17 cellular contexts compared by ENCODE assay signal in genomic region chr10:131683941-131684340, GRCh38.
DNase-seq lines count a peak whose midpoint lies in the region; ATAC-seq, FAIRE-seq and TF ChIP-seq lines count a peak whose summit lies in the region.
"Had no signal": no experiment of that assay in that cellular context is flagged by ENCODE, and none has a peak within 500 bp of the region (broad histone marks: within the 10 kb centered on the region; RNA-seq: fewer than 3 reads in every experiment).

No MANE protein-coding gene starts in this region.

- TF ChIP-seq CTCF in kidney (IDR thresholded peaks at IDR 0.05; ENCODE audit: borderline replicate concordance, extremely low read depth, insufficient read depth) (no peak), sigmoid colon (IDR thresholded peaks at IDR 0.05) (no peak), SK-N-SH (IDR thresholded peaks at IDR 0.05) (no peak)

- H3K9me3 ChIP-seq in kidney (ENCODE audit: control insufficient read depth in 1 of 2, low read length in 2 of 2) (no peaks in the 10 kb centered on the region), neuronal stem cell (replicated peaks in 1 of 2; ENCODE audit: control insufficient read depth in 2 of 2, insufficient read depth in 1 of 2, low read depth in 1 of 2, low read length in 2 of 2) (no peaks in the 10 kb centered on the region), sigmoid colon (no peaks in the 10 kb centered on the region), SK-N-SH (no peaks in the 10 kb centered on the region)
- H3K9me3 ChIP-seq: Caco-2, HAP-1 had no signal

- H4K91ac ChIP-seq in neuronal stem cell (ENCODE audit: low read depth, low read length, poor library complexity), result no peak overlapping the region

- H3K36me3 ChIP-seq in kidney (ENCODE audit: control insufficient read depth in 1 of 2, insufficient read depth in 2 of 2, low read length in 2 of 2), result no peaks in the 10 kb centered on the region
- H3K36me3 ChIP-seq in neuronal stem cell (replicated peaks in 1 of 2; ENCODE audit: control insufficient read depth in 2 of 2, insufficient read depth in 2 of 2, low read length in 2 of 2), result no peaks in the 10 kb centered on the region
- no peaks in the 10 kb centered on the region for H3K36me3 ChIP-seq in sigmoid colon
- no peaks in the 10 kb centered on the region for H3K36me3 ChIP-seq in SK-N-SH (replicated peaks in 1 of 2; ENCODE audit: control insufficient read depth in 1 of 2, insufficient read depth in 2 of 2, low read length in 1 of 2)
- H3K36me3 ChIP-seq: HAP-1 had no signal

- H3K18ac ChIP-seq in neuronal stem cell (ENCODE audit: low read length), result peak overlapping the region; percentile 4

- H3K9me3 Mint-ChIP-seq in natural killer cell treated with Interleukin-12 subunit alpha and Interleukin-12 subunit beta and Interleukin-15 and Interleukin-18, amount 100 ng/mL, for 72 hours, result no peaks in the 10 kb centered on the region
- H3K9me3 Mint-ChIP-seq: GM23338 had no signal

- H3K4me1 ChIP-seq in kidney (ENCODE audit: control insufficient read depth in 1 of 2, insufficient read depth in 1 of 2, low read depth in 1 of 2, low read length in 2 of 2), result no peaks in the 10 kb centered on the region
- H3K4me1 ChIP-seq in neuronal stem cell (ENCODE audit: control insufficient read depth in 2 of 2, insufficient read depth in 1 of 2, low read depth in 1 of 2, low read length in 2 of 2), result peaks cover 0 to 28% of the 10 kb centered on the region in 2 donors
- no peaks in the 10 kb centered on the region for H3K4me1 ChIP-seq in sigmoid colon
- no peaks in the 10 kb centered on the region for H3K4me1 ChIP-seq in SK-N-SH (ENCODE audit: control insufficient read depth in 1 of 2, insufficient read depth in 2 of 2, low read depth in 1 of 2, low read length in 1 of 2)
- H3K4me1 ChIP-seq: Caco-2, HAP-1 had no signal

- no peak overlapping the region for H2BK5ac ChIP-seq in neuronal stem cell (ENCODE audit: low read length)

- H3K27me3 ChIP-seq in neuronal stem cell (ENCODE audit: control insufficient read depth in 3 of 3, insufficient read depth in 3 of 3, low read depth in 1 of 3, low read length in 3 of 3) (peaks cover 0 to 12% (median 0%) of the 10 kb centered on the region in 3 experiments), sigmoid colon (no peaks in the 10 kb centered on the region), SK-N-SH (ENCODE audit: insufficient read depth) (no peaks in the 10 kb centered on the region)

- ATAC-seq in natural killer cell treated with Interleukin-12 subunit alpha and Interleukin-12 subunit beta and Interleukin-15 and Interleukin-18, amount 100 ng/mL, for 72 hours, result no peak
- ATAC-seq: GM23338 had no signal

- no peak overlapping the region for H3K4me3 Mint-ChIP-seq in natural killer cell treated with Interleukin-12 subunit alpha and Interleukin-12 subunit beta and Interleukin-15 and Interleukin-18, amount 100 ng/mL, for 72 hours
- H3K4me3 Mint-ChIP-seq: CD4-positive, alpha-beta memory T cell; GM23338; HFFc6 had no signal

- H2AFZ ChIP-seq in neuronal stem cell (ENCODE audit: low read length) (no peak overlapping the region), SK-N-SH (ENCODE audit: low read depth) (no peak overlapping the region)
- H2AFZ ChIP-seq: GM23338 had no signal

- no peaks in the 10 kb centered on the region for H4K20me1 ChIP-seq in SK-N-SH (ENCODE audit: insufficient read depth)

- H3F3A ChIP-seq in SK-N-SH (replicated peaks; ENCODE audit: insufficient read depth), result no peaks in the 10 kb centered on the region

- no peak overlapping the region for H2BK120ac ChIP-seq in neuronal stem cell (ENCODE audit: low read depth, low read length)

- H3K9me2 ChIP-seq in SK-N-SH, result no peaks in the 10 kb centered on the region

- FAIRE-seq in kidney (lab: Jason Lieb, UNC), result no peak
- FAIRE-seq: G401.6, GM12892, H54 had no signal

- H3K36me3 Mint-ChIP-seq in natural killer cell treated with Interleukin-12 subunit alpha and Interleukin-12 subunit beta and Interleukin-15 and Interleukin-18, amount 100 ng/mL, for 72 hours, result no peaks in the 10 kb centered on the region
- H3K36me3 Mint-ChIP-seq: CD4-positive, alpha-beta memory T cell had no signal

- no peak overlapping the region for H3K9ac ChIP-seq in kidney (ENCODE audit: low read length in 2 of 2)
- peak overlapping the region; percentile 2 for H3K9ac ChIP-seq in neuronal stem cell (ENCODE audit: low read depth, low read length, poor library complexity)
- no peak overlapping the region for H3K9ac ChIP-seq in SK-N-SH

- WGBS in neuronal stem cell (ENCODE audit: extremely low coverage in 2 of 2, insufficient read length in 2 of 2, insufficient replicate concordance in 1 of 2), 2 donors, result no CpG with 5 or more reads among the region's 12 CpGs
- 90 to 91% methylated on average over 12 of the region's 12 CpGs for WGBS in sigmoid colon, 2 donors
- 62% methylated on average over 10 of the region's 12 CpGs for WGBS in SK-N-SH (ENCODE audit: low lambda C conversion rate)

- H3K27me3 Mint-ChIP-seq in natural killer cell treated with Interleukin-12 subunit alpha and Interleukin-12 subunit beta and Interleukin-15 and Interleukin-18, amount 100 ng/mL, for 72 hours, result peaks cover 0 to 2% of the 10 kb centered on the region in 2 donors

- CTCF ChIA-PET in SK-N-SH (lab: Yijun Ruan, JAX), result no interaction called here

- H4K8ac ChIP-seq in neuronal stem cell (ENCODE audit: low read depth, low read length), result no peak overlapping the region

- H2AK5ac ChIP-seq in neuronal stem cell (ENCODE audit: low read depth, low read length), result peak overlapping the region; percentile 83

- H3K79me1 ChIP-seq in neuronal stem cell (ENCODE audit: low read depth, low read length), result no peaks in the 10 kb centered on the region

- H3K27ac ChIP-seq in kidney (ENCODE audit: low read depth in 2 of 2, low read length in 2 of 2), result no peak overlapping the region
- H3K27ac ChIP-seq in neuronal stem cell (replicated peaks; ENCODE audit: low read length), result no peak overlapping the region
- no peak overlapping the region for H3K27ac ChIP-seq in sigmoid colon
- H3K27ac ChIP-seq in SK-N-SH (ENCODE audit: low read depth in 2 of 2, low read length in 1 of 2), result no peak overlapping the region

- no peak for TF ChIP-seq EP300 in sigmoid colon (IDR thresholded peaks at IDR 0.05)
- TF ChIP-seq EP300 in SK-N-SH (IDR thresholded peaks at IDR 0.05; ENCODE audit: borderline replicate concordance in 1 of 2, low read depth in 1 of 2, low read length in 1 of 2), result no peak

- no peaks in the 10 kb centered on the region for H3K4me1 Mint-ChIP-seq in natural killer cell treated with Interleukin-12 subunit alpha and Interleukin-12 subunit beta and Interleukin-15 and Interleukin-18, amount 100 ng/mL, for 72 hours (ENCODE audit: low read depth in 2 of 2)
- H3K4me1 Mint-ChIP-seq: CD4-positive, alpha-beta memory T cell had no signal

- intact Hi-C loops in kidney (cut with DNase I), result no loop called here
- intact Hi-C loops in sigmoid colon (cut with DNase I), result no loop called here

- no peaks in the 10 kb centered on the region for H3K79me2 ChIP-seq in SK-N-SH (ENCODE audit: insufficient read depth)

- TF ChIP-seq RAD21 in SK-N-SH (IDR thresholded peaks at IDR 0.05; ENCODE audit: low read length), result no peak

- POLR2A ChIA-PET in SK-N-SH (lab: Yijun Ruan, JAX), result no interaction called here

- H2BK12ac ChIP-seq in neuronal stem cell (ENCODE audit: low read length), result no peak overlapping the region

- H3K4ac ChIP-seq in neuronal stem cell (ENCODE audit: low read length), result no peak overlapping the region

- H3K27ac Mint-ChIP-seq in natural killer cell treated with Interleukin-12 subunit alpha and Interleukin-12 subunit beta and Interleukin-15 and Interleukin-18, amount 100 ng/mL, for 72 hours, result no peak overlapping the region
- H3K27ac Mint-ChIP-seq: CD4-positive, alpha-beta memory T cell; GM23338; HFFc6 had no signal

- H3K4me3 ChIP-seq in kidney (ENCODE audit: low read length in 2 of 2) (no peak overlapping the region), neuronal stem cell (ENCODE audit: low read length in 2 of 2) (no peak overlapping the region), sigmoid colon (no peak overlapping the region), SK-N-SH (ENCODE audit: low read depth in 2 of 2, low read length in 1 of 2) (no peak overlapping the region)
- H3K4me3 ChIP-seq: GM23338, HAP-1 had no signal

- peak overlapping the region; percentile 27 for H2BK15ac ChIP-seq in neuronal stem cell (ENCODE audit: low read length)

- H3K4me2 ChIP-seq in neuronal stem cell (ENCODE audit: insufficient read depth, low read length, poor library complexity, severe bottlenecking), result no peak overlapping the region
- no peak overlapping the region for H3K4me2 ChIP-seq in SK-N-SH
- H3K4me2 ChIP-seq: GM23338 had no signal

- no peak for TF ChIP-seq POLR2A in sigmoid colon (IDR thresholded peaks at IDR 0.05)

- DNase-seq in kidney (peak; percentile 18), neuronal stem cell (ENCODE audit: low spot score) (no peak), sigmoid colon (peak; percentile 45), SK-N-SH (no peak), COLO668 (lab: John Stamatoyannopoulos, UW; ENCODE audit: unreplicated experiment) (no peak)
- no peak for DNase-seq in natural killer cell treated with Interleukin-12 subunit alpha and Interleukin-12 subunit beta and Interleukin-15 and Interleukin-18, amount 100 ng/mL, for 72 hours (ENCODE audit: low spot score)
- DNase-seq: C1 segment of cervical spinal cord; Caco-2; CD4-positive, alpha-beta memory T cell; DMS153; DND-41; HFFc6 had no signal

- no peak overlapping the region for H3K14ac ChIP-seq in neuronal stem cell (ENCODE audit: low read length)

- no peak overlapping the region for H3K23ac ChIP-seq in neuronal stem cell (ENCODE audit: low read depth, low read length, poor library complexity)

TF ChIP-seq in SK-N-SH, 30 proteins besides CTCF, POLR2A, EP300 and RAD21:
- TF ChIP-seq POLR2AphosphoS5 (IDR thresholded peaks at IDR 0.05; ENCODE audit: low read depth, low read length), result no peak
- TF ChIP-seq CHD2 (IDR thresholded peaks at IDR 0.05; ENCODE audit: low read length, partially characterized antibody), result no peak

Comparison
In these comparisons a context has a peak if more than half of its experiments do, and no peak if none do; other contexts are left out.
1. DNase-seq: peak in kidney (single experiment) and sigmoid colon (single experiment); none in neuronal stem cell (single experiment), SK-N-SH (single experiment), natural killer cell treated with Interleukin-12 subunit alpha and Interleukin-12 subunit beta and Interleukin-15 and Interleukin-18, amount 100 ng/mL, for 72 hours (single experiment) and COLO668 (single experiment).